16 cellular contexts compared by ENCODE assay signal in the genomic region with DNA sequence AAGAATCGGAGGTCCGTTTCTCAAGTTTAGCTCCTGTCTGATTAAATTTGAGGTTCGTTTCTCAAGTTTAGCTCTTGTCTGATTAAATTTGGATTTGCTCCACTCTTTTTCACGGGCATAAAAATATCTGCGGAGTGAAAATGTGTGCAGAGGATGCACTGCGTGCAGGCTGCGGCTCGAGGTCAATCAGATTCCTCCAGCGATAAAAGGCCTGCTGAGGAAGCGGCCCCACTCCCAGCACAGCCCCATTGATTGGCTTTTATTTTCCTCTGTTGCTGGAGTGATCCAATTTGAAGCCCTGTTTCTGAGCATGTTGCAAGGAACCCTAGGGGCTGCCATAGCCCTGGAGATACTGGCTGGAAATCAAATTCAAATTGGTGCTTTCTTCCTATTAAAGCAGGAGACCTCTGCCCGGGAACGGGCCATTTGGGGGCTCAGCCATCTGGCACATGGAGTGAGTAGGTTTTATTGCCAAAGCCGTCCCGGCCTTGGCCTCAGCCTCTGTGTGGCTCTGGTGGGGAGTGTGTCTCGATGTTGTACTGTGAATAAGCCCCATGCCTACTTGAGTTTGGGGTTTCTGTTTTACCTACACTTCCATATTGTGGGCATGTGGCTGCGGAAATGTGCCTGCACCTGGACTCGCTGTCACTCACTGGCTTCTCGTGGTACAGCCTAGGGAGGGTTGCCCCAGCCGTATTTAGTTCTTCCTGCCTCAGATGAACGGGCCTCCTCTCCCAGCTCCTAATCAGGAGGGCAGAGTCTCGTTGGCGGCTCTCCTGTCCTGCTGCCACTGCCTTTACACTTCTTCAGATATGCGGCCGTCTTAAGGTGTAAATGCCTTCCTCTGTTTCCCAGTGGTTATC. TPM values are rescaled to one million over a fixed set of nuclear protein-coding genes. Genes with fewer than 3 reads are reported as not detected.
DNase-seq lines count a peak whose midpoint lies in the region; ATAC-seq and TF ChIP-seq lines count a peak whose summit lies in the region.
"Had no signal": no experiment of that assay in that cellular context is flagged by ENCODE, and none has a peak within 500 bp of the region (broad histone marks: within the 10 kb centered on the region; RNA-seq: fewer than 3 reads in every experiment).

No MANE protein-coding gene starts in this region.

- peaks cover 78% of the 10 kb centered on the region for H3K4me1 ChIP-seq in left ventricle myocardium inferior
- peaks cover 10 to 68% (median 40%) of the 10 kb centered on the region in 12 donors for H3K4me1 ChIP-seq in heart left ventricle
- H3K4me1 ChIP-seq in adipocyte (ENCODE audit: control insufficient read depth, insufficient read depth, low read length) = peaks cover 22% of the 10 kb centered on the region
- H3K4me1 ChIP-seq in naive thymus-derived CD4-positive, alpha-beta T cell (ENCODE audit: control insufficient read depth in 2 of 2, insufficient read depth in 2 of 2, low read length in 2 of 2) = peaks cover 0 to 3% of the 10 kb centered on the region in 2 donors
- no peaks in the 10 kb centered on the region for H3K4me1 ChIP-seq in body of pancreas
- H3K4me1 ChIP-seq: parathyroid adenoma had no signal

- peaks cover 0 to 14% (median 4%) of the 10 kb centered on the region in 5 donors for H3K27me3 Mint-ChIP-seq in naive thymus-derived CD4-positive, alpha-beta T cell

- CTCF ChIA-PET in naive thymus-derived CD4-positive, alpha-beta T cell (lab: Charles Lee) = no interaction called here

- ATAC-seq in heart left ventricle (no peak), body of pancreas (no peak)
- ATAC-seq in naive thymus-derived CD4-positive, alpha-beta T cell = peak; percentile 20
- ATAC-seq: left lung; stimulated activated effector memory CD8-positive, alpha-beta T cell treated with anti-CD3 and anti-CD28 coated beads, Interleukin-12 subunit alpha, Interleukin-12 subunit beta, amount 100 ng/mL, for 72 hours had no signal

- H3K36me3 ChIP-seq in left ventricle myocardium inferior = peaks cover 6% of the 10 kb centered on the region
- peaks cover 0 to 5% (median 0%) of the 10 kb centered on the region in 9 donors for H3K36me3 ChIP-seq in heart left ventricle
- no peaks in the 10 kb centered on the region for H3K36me3 ChIP-seq in adipocyte (ENCODE audit: control insufficient read depth, insufficient read depth, low read length, severe bottlenecking)
- no peaks in the 10 kb centered on the region for H3K36me3 ChIP-seq in naive thymus-derived CD4-positive, alpha-beta T cell (ENCODE audit: control insufficient read depth in 2 of 3, insufficient read depth in 3 of 3, low read length in 3 of 3)
- H3K36me3 ChIP-seq in body of pancreas (replicated peaks in 1 of 2; ENCODE audit: insufficient read depth in 1 of 2, low read depth in 2 of 2) = no peaks in the 10 kb centered on the region
- H3K36me3 ChIP-seq: left lung had no signal

- intact Hi-C loops in left ventricle myocardium inferior (cut with micrococcal nuclease) = no loop called here
- intact Hi-C loops in heart left ventricle (cut with DNase I) = no loop called here
- intact Hi-C loops in naive thymus-derived CD4-positive, alpha-beta T cell (cut with micrococcal nuclease) = no loop called here
- intact Hi-C loops in body of pancreas (cut with DNase I) = no loop called here

- DNase-seq in left ventricle myocardium inferior (no peak), heart left ventricle (no peak), adipocyte (ENCODE audit: low read depth) (no peak), GM13976 (ENCODE audit: low spot score) (no peak), NCI-H1105 (lab: John Stamatoyannopoulos, UW) (no peak), body of pancreas (no peak), Kasumi-1 (lab: John Stamatoyannopoulos, UW) (no peak)
- DNase-seq in naive thymus-derived CD4-positive, alpha-beta T cell = no peak
- DNase-seq: activated CD4-positive, CD25-positive, alpha-beta regulatory T cell; IMR-90; NCI-H1417 treated with DMSO at 0.1 percent for 48 hours; NCI-H526 treated with DMSO at 0.1 percent for 48 hours; SIG-M5 had no signal

- POLR2A ChIA-PET in naive thymus-derived CD4-positive, alpha-beta T cell (lab: Charles Lee) = no interaction called here

- peaks cover 0 to 1% (median 0%) of the 10 kb centered on the region in 11 donors for H3K9me3 Mint-ChIP-seq in naive thymus-derived CD4-positive, alpha-beta T cell
- H3K9me3 Mint-ChIP-seq: stimulated activated effector memory CD8-positive, alpha-beta T cell treated with anti-CD3 and anti-CD28 coated beads, Interleukin-12 subunit alpha, Interleukin-12 subunit beta, amount 100 ng/mL, for 72 hours had no signal

- peaks cover 7 to 59% (median 16%) of the 10 kb centered on the region in 7 donors for H3K4me1 Mint-ChIP-seq in naive thymus-derived CD4-positive, alpha-beta T cell

- TF ChIP-seq CTCF in left ventricle myocardium inferior (IDR thresholded peaks at IDR 0.05; ENCODE audit: borderline replicate concordance) (no peak), heart left ventricle (IDR thresholded peaks at IDR 0.05) (no peak), GM13976 (IDR thresholded peaks at IDR 0.05; ENCODE audit: borderline replicate concordance, control extremely low read depth, extremely low read depth, insufficient read depth, missing control alignments) (no peak), body of pancreas (IDR thresholded peaks at IDR 0.05) (no peak)

- 65 to 79% (median 72%) methylated on average over 24 of the region's 24 CpGs for WGBS in heart left ventricle, 4 donors
- WGBS in body of pancreas, 2 donors = 66 to 74% methylated on average over 23 to 24 of the region's 24 CpGs

- peak overlapping the region; percentile 4 for H3K9ac ChIP-seq in adipocyte (ENCODE audit: low read length)
- H3K9ac ChIP-seq: parathyroid adenoma had no signal

- H3K9me3 ChIP-seq in left ventricle myocardium inferior (replicated peaks) (no peaks in the 10 kb centered on the region), heart left ventricle (no peaks in the 10 kb centered on the region), adipocyte (ENCODE audit: control insufficient read depth, low read length) (no peaks in the 10 kb centered on the region), body of pancreas (no peaks in the 10 kb centered on the region)
- H3K9me3 ChIP-seq in naive thymus-derived CD4-positive, alpha-beta T cell (ENCODE audit: control insufficient read depth in 2 of 3, low read length in 3 of 3) = no peaks in the 10 kb centered on the region
- H3K9me3 ChIP-seq: left lung had no signal

- H3K4me3 Mint-ChIP-seq in naive thymus-derived CD4-positive, alpha-beta T cell = peak overlapping the region in 6 of 10 donors; percentile 7 to 55 (median 22)
- H3K4me3 Mint-ChIP-seq: stimulated activated effector memory CD8-positive, alpha-beta T cell treated with anti-CD3 and anti-CD28 coated beads, Interleukin-12 subunit alpha, Interleukin-12 subunit beta, amount 100 ng/mL, for 72 hours had no signal

- H3K4me3 ChIP-seq in left ventricle myocardium inferior (no peak overlapping the region), heart left ventricle (no peak overlapping the region), adipocyte (ENCODE audit: low read length) (no peak overlapping the region), body of pancreas (no peak overlapping the region)
- H3K4me3 ChIP-seq in naive thymus-derived CD4-positive, alpha-beta T cell (ENCODE audit: low read length) = no peak overlapping the region
- H3K4me3 ChIP-seq: left lung had no signal

- H3K27ac ChIP-seq in left ventricle myocardium inferior (replicated peaks) (peak overlapping the region; percentile 33), heart left ventricle (peak overlapping the region in 4 of 12 donors; percentile 20 to 51 (median 34)), body of pancreas (no peak overlapping the region)
- H3K27ac ChIP-seq in naive thymus-derived CD4-positive, alpha-beta T cell (ENCODE audit: low read depth, low read length) = no peak overlapping the region
- H3K27ac ChIP-seq: parathyroid adenoma had no signal

- in situ Hi-C loops in GM13976 (cut with MboI; ENCODE audit: low sequenced_read_pairs, unreplicated experiment) = no loop called here

- H3K27me3 ChIP-seq in left ventricle myocardium inferior (ENCODE audit: low read depth) (no peaks in the 10 kb centered on the region), heart left ventricle (no peaks in the 10 kb centered on the region), adipocyte (replicated peaks; ENCODE audit: control insufficient read depth, insufficient read depth, low read length) (no peaks in the 10 kb centered on the region), body of pancreas (no peaks in the 10 kb centered on the region)
- H3K27me3 ChIP-seq in naive thymus-derived CD4-positive, alpha-beta T cell (ENCODE audit: control insufficient read depth in 2 of 2, insufficient read depth in 2 of 2, low read length in 2 of 2) = no peaks in the 10 kb centered on the region
- H3K27me3 ChIP-seq: left lung had no signal

- peak overlapping the region in 2 of 9 donors; percentile 49 to 62 for H3K27ac Mint-ChIP-seq in naive thymus-derived CD4-positive, alpha-beta T cell

- H3K36me3 Mint-ChIP-seq in naive thymus-derived CD4-positive, alpha-beta T cell = peaks cover 0 to 6% (median 0%) of the 10 kb centered on the region in 5 donors

- TF ChIP-seq POLR2A in heart left ventricle (IDR thresholded peaks at IDR 0.05) (no peak), body of pancreas (IDR thresholded peaks at IDR 0.05) (no peak)

RNA-seq across cellular contexts. Expression of a gene that starts 25.5 kb away (rescaled TPM):
- total RNA-seq in left ventricle myocardium inferior (155 TPM), heart left ventricle (100 to 1,000 TPM in 5 of 9 donors, 10 to 100 TPM in 4; 73.8 to 172 (median 116) TPM), body of pancreas (1 to 10 TPM; 7.3 to 9.2 TPM)
- 10 to 100 TPM; 54.9 to 63.5 TPM for polyA plus RNA-seq in heart left ventricle
- 10 to 100 TPM in 2 of 5 experiments, 1 to 10 TPM in 3; 3.9 to 51.2 (median 8.1) TPM for total RNA-seq in naive thymus-derived CD4-positive, alpha-beta T cell
- polyA plus RNA-seq in naive thymus-derived CD4-positive, alpha-beta T cell = under 1 TPM; 0.18 to 0.38 TPM
